ENCODE assay signal across 29 cellular contexts in genomic region chrX:71227370-71228062, GRCh38. TPM values are rescaled to one million over a fixed set of nuclear protein-coding genes. Genes with fewer than 3 reads are reported as not detected.
DNase-seq lines count a peak whose midpoint lies in the region; ATAC-seq and TF ChIP-seq lines count a peak whose summit lies in the region.
"Had no signal": no experiment of that assay in that cellular context is flagged by ENCODE, and none has a peak within 500 bp of the region (broad histone marks: within the 10 kb centered on the region; RNA-seq: fewer than 3 reads in every experiment).

No MANE protein-coding gene starts in this region.

- H3K36me3 ChIP-seq in DND-41 (ENCODE audit: insufficient read depth, low read length), result no peaks in the 10 kb centered on the region
- H3K36me3 ChIP-seq in CD8-positive, alpha-beta memory T cell (ENCODE audit: insufficient read depth, low read length), result no peaks in the 10 kb centered on the region
- H3K36me3 ChIP-seq: esophagus squamous epithelium, neutrophil, tibial artery had no signal

- H2AFZ ChIP-seq in DND-41 (ENCODE audit: low read depth, low read length), result no peak overlapping the region
- H2AFZ ChIP-seq: PC-9 had no signal

- DNase-seq in DND-41 (no peak), HuH-7 (ENCODE audit: low spot score) (peak; percentile 45), left lobe of liver (ENCODE audit: low spot score) (peak; percentile 54)
- peak; percentile 22 for DNase-seq in activated CD8-positive, alpha-beta T cell treated with anti-CD3 and anti-CD28 coated beads, Interleukin-2, amount 10 ng/mL, durations not matched to agents 7 days and 5 days
- no peak for DNase-seq in CD8-positive, alpha-beta memory T cell
- DNase-seq: activated CD4-positive, alpha-beta T cell treated with anti-CD3 and anti-CD28 coated beads for 36 hours; activated CD8-positive, alpha-beta memory T cell treated with anti-CD3 and anti-CD28 coated beads, Interleukin-2, amount 10 ng/mL, durations not matched to agents 7 days and 5 days; CD4-positive, alpha-beta T cell; DMS79; effector memory CD8-positive, alpha-beta T cell; esophagus squamous epithelium; mammary epithelial cell; NCI-H187 treated with DMSO at 0.1 percent for 48 hours; NCI-H226; PC-9; SHP77 treated with DMSO at 0.1 percent for 48 hours; stimulated activated CD4-positive, alpha-beta T cell treated with anti-CD3 and anti-CD28 coated beads, Interleukin-2, amount 100 ng/mL, for 48 hours; stimulated activated naive CD4-positive, alpha-beta T cell treated with Interleukin-2 at 50 U/mL for 16 hours; tibial artery had no signal

- H3K4me1 Mint-ChIP-seq in activated CD8-positive, alpha-beta T cell treated with anti-CD3 and anti-CD28 coated beads, Interleukin-2, amount 10 ng/mL, durations not matched to agents 7 days and 5 days (ENCODE audit: low read depth), result no peaks in the 10 kb centered on the region
- H3K4me1 Mint-ChIP-seq in CD8-positive, alpha-beta memory T cell, result no peaks in the 10 kb centered on the region
- H3K4me1 Mint-ChIP-seq: activated CD4-positive, alpha-beta T cell treated with anti-CD3 and anti-CD28 coated beads for 36 hours; activated CD8-positive, alpha-beta memory T cell treated with anti-CD3 and anti-CD28 coated beads, Interleukin-2, amount 10 ng/mL, durations not matched to agents 7 days and 5 days had no signal

- no peak overlapping the region for H3K4me2 ChIP-seq in DND-41 (ENCODE audit: insufficient read depth, low read length)
- H3K4me2 ChIP-seq: PC-9 had no signal

- no peaks in the 10 kb centered on the region for H3K79me2 ChIP-seq in DND-41 (ENCODE audit: insufficient read depth, low read length)

- no peak for ATAC-seq in DND-41 (ENCODE audit: insufficient read depth, low read depth)
- no peak for ATAC-seq in activated CD8-positive, alpha-beta T cell treated with anti-CD3 and anti-CD28 coated beads, Interleukin-2, amount 10 ng/mL, durations not matched to agents 7 days and 5 days
- peak; percentile 71 for ATAC-seq in left lobe of liver
- no peak for ATAC-seq in HG03095 (IDR thresholded peaks at IDR 0.05; ENCODE audit: unreplicated experiment)
- no peak for ATAC-seq in HG03571 (IDR thresholded peaks at IDR 0.05; ENCODE audit: unreplicated experiment)
- ATAC-seq in HG02938 (IDR thresholded peaks at IDR 0.05; ENCODE audit: unreplicated experiment), result no peak
- ATAC-seq: activated CD4-positive, alpha-beta T cell treated with anti-CD3 and anti-CD28 coated beads for 36 hours; activated CD8-positive, alpha-beta memory T cell treated with anti-CD3 and anti-CD28 coated beads, Interleukin-2, amount 10 ng/mL, durations not matched to agents 7 days and 5 days; effector memory CD8-positive, alpha-beta T cell had no signal

- peak; percentile 26 for TF ChIP-seq CTCF in DND-41 (IDR thresholded peaks at IDR 0.05; ENCODE audit: borderline replicate concordance, extremely low read depth, low read length, poor library complexity, severe bottlenecking)

- no peak overlapping the region for H3K4me3 Mint-ChIP-seq in activated CD8-positive, alpha-beta T cell treated with anti-CD3 and anti-CD28 coated beads, Interleukin-2, amount 10 ng/mL, durations not matched to agents 7 days and 5 days
- H3K4me3 Mint-ChIP-seq in CD8-positive, alpha-beta memory T cell, result no peak overlapping the region
- H3K4me3 Mint-ChIP-seq: activated CD4-positive, alpha-beta T cell treated with anti-CD3 and anti-CD28 coated beads for 36 hours; activated CD8-positive, alpha-beta memory T cell treated with anti-CD3 and anti-CD28 coated beads, Interleukin-2, amount 10 ng/mL, durations not matched to agents 7 days and 5 days; activated naive CD8-positive, alpha-beta T cell; activated T-helper 1 cell treated with anti-CD3 and anti-CD28 coated beads, Interleukin-12 subunit alpha, Interleukin-12 subunit beta, Interleukin-2, Interleukin-4 antibody, amounts not matched to agents 30 ng/mL and 10 ng/mL and 1 ng/mL, durations not matched to agents 14 hours and 24 hours and 36 hours; CD4-positive, alpha-beta T cell; effector memory CD8-positive, alpha-beta T cell had no signal

- H3K27me3 ChIP-seq in DND-41 (ENCODE audit: insufficient read depth, low read length, poor library complexity), result no peaks in the 10 kb centered on the region
- H3K27me3 ChIP-seq in CD8-positive, alpha-beta memory T cell (ENCODE audit: insufficient read depth, low read length, poor library complexity, severe bottlenecking), result no peaks in the 10 kb centered on the region
- H3K27me3 ChIP-seq: esophagus squamous epithelium, neutrophil had no signal

- no peaks in the 10 kb centered on the region for H3K27me3 Mint-ChIP-seq in activated CD8-positive, alpha-beta T cell treated with anti-CD3 and anti-CD28 coated beads, Interleukin-2, amount 10 ng/mL, durations not matched to agents 7 days and 5 days (ENCODE audit: low read depth)
- H3K27me3 Mint-ChIP-seq in CD8-positive, alpha-beta memory T cell, result peaks cover 0 to 13% of the 10 kb centered on the region in 2 donors
- H3K27me3 Mint-ChIP-seq: activated CD4-positive, alpha-beta T cell treated with anti-CD3 and anti-CD28 coated beads for 36 hours; activated naive CD8-positive, alpha-beta T cell; CD4-positive, alpha-beta T cell; effector memory CD8-positive, alpha-beta T cell had no signal

- CTCF ChIA-PET in activated CD8-positive, alpha-beta T cell treated with anti-CD3 and anti-CD28 coated beads, Interleukin-2, amount 10 ng/mL, durations not matched to agents 7 days and 5 days (lab: Charles Lee), result no interaction called here
- CTCF ChIA-PET in CD8-positive, alpha-beta memory T cell (lab: Charles Lee), result no interaction called here

- POLR2A ChIA-PET in activated CD8-positive, alpha-beta T cell treated with anti-CD3 and anti-CD28 coated beads, Interleukin-2, amount 10 ng/mL, durations not matched to agents 7 days and 5 days (lab: Charles Lee), result interaction anchor here (1.2 kb wide), 1 partner anchor 27 kb away, joined by 3 read pairs; no protein-coding TSS in a partner anchor
- POLR2A ChIA-PET in CD8-positive, alpha-beta memory T cell (lab: Charles Lee), result no interaction called here

- no peak overlapping the region for H3K27ac ChIP-seq in DND-41 (ENCODE audit: low read length)
- H3K27ac ChIP-seq in CD8-positive, alpha-beta memory T cell (ENCODE audit: low read depth, low read length), result no peak overlapping the region
- H3K27ac ChIP-seq: esophagus squamous epithelium, neutrophil, PC-9, tibial artery had no signal

- H3K27ac Mint-ChIP-seq in activated CD8-positive, alpha-beta T cell treated with anti-CD3 and anti-CD28 coated beads, Interleukin-2, amount 10 ng/mL, durations not matched to agents 7 days and 5 days, result no peak overlapping the region
- peak overlapping the region in 2 of 8 donors; percentile 1 to 27 for H3K27ac Mint-ChIP-seq in CD8-positive, alpha-beta memory T cell
- H3K27ac Mint-ChIP-seq: activated CD4-positive, alpha-beta T cell treated with anti-CD3 and anti-CD28 coated beads for 36 hours; activated CD8-positive, alpha-beta memory T cell treated with anti-CD3 and anti-CD28 coated beads, Interleukin-2, amount 10 ng/mL, durations not matched to agents 7 days and 5 days; activated naive CD8-positive, alpha-beta T cell; activated T-helper 1 cell treated with anti-CD3 and anti-CD28 coated beads, Interleukin-12 subunit alpha, Interleukin-12 subunit beta, Interleukin-2, Interleukin-4 antibody, amounts not matched to agents 30 ng/mL and 10 ng/mL and 1 ng/mL, durations not matched to agents 14 hours and 24 hours and 36 hours; CD4-positive, alpha-beta T cell; effector memory CD8-positive, alpha-beta T cell had no signal

- H3K9me3 Mint-ChIP-seq in activated CD8-positive, alpha-beta T cell treated with anti-CD3 and anti-CD28 coated beads, Interleukin-2, amount 10 ng/mL, durations not matched to agents 7 days and 5 days (ENCODE audit: insufficient read depth), result no peaks in the 10 kb centered on the region
- no peaks in the 10 kb centered on the region for H3K9me3 Mint-ChIP-seq in CD8-positive, alpha-beta memory T cell
- H3K9me3 Mint-ChIP-seq: activated T-helper 1 cell treated with anti-CD3 and anti-CD28 coated beads, Interleukin-12 subunit alpha, Interleukin-12 subunit beta, Interleukin-2, Interleukin-4 antibody, amounts not matched to agents 30 ng/mL and 10 ng/mL and 1 ng/mL, durations not matched to agents 14 hours and 24 hours and 36 hours; CD4-positive, alpha-beta T cell; effector memory CD8-positive, alpha-beta T cell had no signal

- no peak overlapping the region for H3K4me3 ChIP-seq in DND-41 (ENCODE audit: low read depth in 1 of 2, low read length in 2 of 2)
- no peak overlapping the region for H3K4me3 ChIP-seq in CD8-positive, alpha-beta memory T cell (ENCODE audit: low read length)
- H3K4me3 ChIP-seq: esophagus squamous epithelium, PC-9, tibial artery had no signal

- no peaks in the 10 kb centered on the region for H3K4me1 ChIP-seq in DND-41 (ENCODE audit: insufficient read depth, low read length)
- no peaks in the 10 kb centered on the region for H3K4me1 ChIP-seq in CD8-positive, alpha-beta memory T cell (ENCODE audit: insufficient read depth, low read length)
- H3K4me1 ChIP-seq: esophagus squamous epithelium, tibial artery had no signal

- H3K9me3 ChIP-seq in DND-41 (ENCODE audit: insufficient read depth, low read length, severe bottlenecking), result no peaks in the 10 kb centered on the region
- H3K9me3 ChIP-seq in CD8-positive, alpha-beta memory T cell (ENCODE audit: low read length), result no peaks in the 10 kb centered on the region
- H3K9me3 ChIP-seq: esophagus squamous epithelium, neutrophil, tibial artery had no signal

- H3K9ac ChIP-seq in DND-41 (ENCODE audit: low read depth, low read length), result no peak overlapping the region

- no peaks in the 10 kb centered on the region for H3K36me3 Mint-ChIP-seq in activated CD8-positive, alpha-beta T cell treated with anti-CD3 and anti-CD28 coated beads, Interleukin-2, amount 10 ng/mL, durations not matched to agents 7 days and 5 days (ENCODE audit: low read depth)
- H3K36me3 Mint-ChIP-seq in CD8-positive, alpha-beta memory T cell, result no peaks in the 10 kb centered on the region
- H3K36me3 Mint-ChIP-seq: activated CD8-positive, alpha-beta memory T cell treated with anti-CD3 and anti-CD28 coated beads, Interleukin-2, amount 10 ng/mL, durations not matched to agents 7 days and 5 days; activated naive CD8-positive, alpha-beta T cell had no signal

- H4K20me1 ChIP-seq in DND-41 (ENCODE audit: insufficient read depth, low read length), result no peaks in the 10 kb centered on the region

RNA-seq across cellular contexts. Expression of gene GJB1, which starts 4.5 kb away (rescaled TPM):
- not detected for total RNA-seq in activated CD8-positive, alpha-beta T cell treated with anti-CD3 and anti-CD28 coated beads, Interleukin-2, amount 10 ng/mL, durations not matched to agents 7 days and 5 days
- 255 TPM for total RNA-seq in left lobe of liver
- not detected for total RNA-seq in CD8-positive, alpha-beta memory T cell
- not detected for polyA plus RNA-seq in CD8-positive, alpha-beta memory T cell
- total RNA-seq: activated CD4-positive, alpha-beta T cell treated with anti-CD3 and anti-CD28 coated beads for 36 hours; activated CD8-positive, alpha-beta memory T cell treated with anti-CD3 and anti-CD28 coated beads, Interleukin-2, amount 10 ng/mL, durations not matched to agents 7 days and 5 days; activated T-helper 1 cell treated with anti-CD3 and anti-CD28 coated beads, Interleukin-12 subunit alpha, Interleukin-12 subunit beta, Interleukin-2, Interleukin-4 antibody, amounts not matched to agents 30 ng/mL and 10 ng/mL and 1 ng/mL, durations not matched to agents 14 hours and 24 hours and 36 hours; CD4-positive, alpha-beta T cell; glomerular endothelial cell; H1; kidney epithelial cell; PC-9; T-helper 1 cell treated with Interleukin-12 subunit alpha and Interleukin-12 subunit beta and Interleukin-4 antibody, amounts not matched to agents 30 ng/mL and 1 ng/mL, for 36 hours had no signal
- polyA plus RNA-seq: mammary epithelial cell had no signal

RNA-seq across cellular contexts. Expression of gene ZMYM3, which starts 26.4 kb away (rescaled TPM):
- 10 to 100 TPM; 31.9 to 33.4 TPM for total RNA-seq in activated CD8-positive, alpha-beta T cell treated with anti-CD3 and anti-CD28 coated beads, Interleukin-2, amount 10 ng/mL, durations not matched to agents 7 days and 5 days
- 14.8 TPM for total RNA-seq in left lobe of liver
- total RNA-seq in CD8-positive, alpha-beta memory T cell, result 10 to 100 TPM; 16.5 to 16.7 TPM
- polyA plus RNA-seq in CD8-positive, alpha-beta memory T cell, result 7.4 TPM

RNA-seq across cellular contexts. Expression of gene NONO, which starts 55.9 kb away (rescaled TPM):
- 100 to 1,000 TPM; 446 to 478 TPM for total RNA-seq in activated CD8-positive, alpha-beta T cell treated with anti-CD3 and anti-CD28 coated beads, Interleukin-2, amount 10 ng/mL, durations not matched to agents 7 days and 5 days
- 86.8 TPM for total RNA-seq in left lobe of liver
- total RNA-seq in CD8-positive, alpha-beta memory T cell, result 100 to 1,000 TPM; 532 to 542 TPM
- 170 TPM for polyA plus RNA-seq in CD8-positive, alpha-beta memory T cell

Comparison
In these comparisons a context has a peak if more than half of its experiments do, and no peak if none do; other contexts are left out.
1. DNase-seq: peak in HuH-7 (single experiment), activated CD8-positive, alpha-beta T cell treated with anti-CD3 and anti-CD28 coated beads, Interleukin-2, amount 10 ng/mL, durations not matched to agents 7 days and 5 days (single experiment) and left lobe of liver (single experiment); none in DND-41 (single experiment) and CD8-positive, alpha-beta memory T cell (0 of 5).
2. RNA of gene GJB1, which starts 4.5 kb away (total RNA-seq): 255 TPM in left lobe of liver (single experiment); not detected in activated CD8-positive, alpha-beta T cell treated with anti-CD3 and anti-CD28 coated beads, Interleukin-2, amount 10 ng/mL, durations not matched to agents 7 days and 5 days and not detected in CD8-positive, alpha-beta memory T cell; every median in the first group is over 100 times any median in the second.